Comparison of ENCODE assay signal across 23 cellular contexts in the genomic region with DNA sequence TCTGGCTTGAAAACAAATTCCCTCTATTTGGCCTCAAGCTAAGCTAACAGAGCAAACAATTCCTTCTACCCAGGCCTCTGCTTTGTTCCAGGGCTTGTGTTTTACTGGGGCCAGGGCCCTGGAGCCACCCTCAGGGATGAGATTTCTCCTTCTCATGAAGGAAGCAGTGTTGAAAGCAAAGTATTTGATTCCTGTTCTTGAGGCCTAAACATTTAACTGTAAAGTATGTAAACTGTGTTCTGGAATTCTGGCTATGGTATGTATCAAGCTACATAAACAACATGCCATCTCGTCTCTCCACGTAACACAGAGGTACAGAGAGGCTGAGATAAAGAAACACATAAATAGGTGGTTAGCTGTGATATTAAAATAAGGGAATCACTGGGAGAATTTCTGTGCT.
"Had no signal": no experiment of that assay in that cellular context is flagged by ENCODE, and none has a peak within 500 bp of the region (broad histone marks: within the 10 kb centered on the region; RNA-seq: fewer than 3 reads in every experiment).

No MANE protein-coding gene starts in this region.

- ATAC-seq: activated CD8-positive, alpha-beta T cell treated with anti-CD3 and anti-CD28 coated beads for 36 hours; activated T-helper 17 cell treated with anti-CD3 and anti-CD28 coated beads, Interleukin-2, amount 50 U/mL, for 72 hours; left colon; lower lobe of right lung; natural killer cell treated with Interleukin-12 subunit alpha and Interleukin-12 subunit beta and Interleukin-15 and Interleukin-18, amount 100 ng/mL, for 72 hours; pancreas; sciatic nerve; stimulated activated effector memory CD8-positive, alpha-beta T cell treated with anti-CD3 and anti-CD28 coated beads, Interleukin-12 subunit alpha, Interleukin-12 subunit beta, amount 100 ng/mL, for 72 hours had no signal

- H3K4me3 Mint-ChIP-seq: activated B cell treated with CpG ODN at 0.5 μM for 24 hours; activated CD8-positive, alpha-beta T cell treated with anti-CD3 and anti-CD28 coated beads for 36 hours; activated T-helper 17 cell treated with anti-CD3 and anti-CD28 coated beads, Interleukin-2, amount 50 U/mL, for 72 hours; central memory CD8-positive, alpha-beta T cell; natural killer cell treated with Interleukin-12 subunit alpha and Interleukin-12 subunit beta and Interleukin-15 and Interleukin-18, amount 100 ng/mL, for 72 hours; stimulated activated effector memory CD8-positive, alpha-beta T cell treated with anti-CD3 and anti-CD28 coated beads, Interleukin-12 subunit alpha, Interleukin-12 subunit beta, amount 100 ng/mL, for 72 hours had no signal

- H3K9me3 Mint-ChIP-seq: activated B cell treated with CpG ODN at 0.5 μM for 24 hours; activated CD8-positive, alpha-beta T cell treated with anti-CD3 and anti-CD28 coated beads for 36 hours; activated T-helper 17 cell treated with anti-CD3 and anti-CD28 coated beads, Interleukin-2, amount 50 U/mL, for 72 hours; stimulated activated effector memory CD8-positive, alpha-beta T cell treated with anti-CD3 and anti-CD28 coated beads, Interleukin-12 subunit alpha, Interleukin-12 subunit beta, amount 100 ng/mL, for 72 hours had no signal

- H3K4me3 ChIP-seq: lower lobe of right lung, pancreas, smooth muscle cell, thoracic aorta had no signal

- H3K27me3 Mint-ChIP-seq: activated B cell treated with CpG ODN at 0.5 μM for 24 hours; activated CD8-positive, alpha-beta T cell treated with anti-CD3 and anti-CD28 coated beads for 36 hours; activated T-helper 17 cell treated with anti-CD3 and anti-CD28 coated beads, Interleukin-2, amount 50 U/mL, for 72 hours; central memory CD8-positive, alpha-beta T cell; natural killer cell treated with Interleukin-12 subunit alpha and Interleukin-12 subunit beta and Interleukin-15 and Interleukin-18, amount 100 ng/mL, for 72 hours had no signal

- H3K27ac Mint-ChIP-seq: activated B cell treated with CpG ODN at 0.5 μM for 24 hours; activated CD8-positive, alpha-beta T cell treated with anti-CD3 and anti-CD28 coated beads for 36 hours; activated T-helper 17 cell treated with anti-CD3 and anti-CD28 coated beads, Interleukin-2, amount 50 U/mL, for 72 hours; natural killer cell treated with Interleukin-12 subunit alpha and Interleukin-12 subunit beta and Interleukin-15 and Interleukin-18, amount 100 ng/mL, for 72 hours; stimulated activated effector memory CD8-positive, alpha-beta T cell treated with anti-CD3 and anti-CD28 coated beads, Interleukin-12 subunit alpha, Interleukin-12 subunit beta, amount 100 ng/mL, for 72 hours had no signal

- H3K4me1 Mint-ChIP-seq: activated B cell treated with CpG ODN at 0.5 μM for 24 hours; activated T-helper 17 cell treated with anti-CD3 and anti-CD28 coated beads, Interleukin-2, amount 50 U/mL, for 72 hours; central memory CD8-positive, alpha-beta T cell; stimulated activated effector memory CD8-positive, alpha-beta T cell treated with anti-CD3 and anti-CD28 coated beads, Interleukin-12 subunit alpha, Interleukin-12 subunit beta, amount 100 ng/mL, for 72 hours had no signal

- H3K36me3 Mint-ChIP-seq: natural killer cell treated with Interleukin-12 subunit alpha and Interleukin-12 subunit beta and Interleukin-15 and Interleukin-18, amount 100 ng/mL, for 72 hours; stimulated activated effector memory CD8-positive, alpha-beta T cell treated with anti-CD3 and anti-CD28 coated beads, Interleukin-12 subunit alpha, Interleukin-12 subunit beta, amount 100 ng/mL, for 72 hours had no signal

- DNase-seq: activated B cell treated with CpG ODN at 0.5 μM for 24 hours; activated CD4-positive, alpha-beta T cell treated with anti-CD3 and anti-CD28 coated beads for 48 hours; activated CD8-positive, alpha-beta T cell treated with anti-CD3 and anti-CD28 coated beads for 36 hours; activated naive CD4-positive, alpha-beta T cell treated with Interleukin-2 at 50 U/mL for 16 hours; activated T-cell treated with anti-CD3 and anti-CD28 coated beads, Interleukin-2, amount 50 U/mL, for 1 hour; anterior cingulate cortex; brain microvascular endothelial cell; effector CD4-positive, alpha-beta T cell; hippocampal formation; islet precursor cell; left colon; lower lobe of right lung; pancreas; stimulated activated CD4-positive, alpha-beta T cell treated with anti-CD3 and anti-CD28 coated beads, Interleukin-4, amount 100 ng/mL, for 24 hours; T-helper 1 cell; T-helper 9 cell had no signal
